Comparison of ENCODE assay signal across 21 cellular contexts in the genomic region with DNA sequence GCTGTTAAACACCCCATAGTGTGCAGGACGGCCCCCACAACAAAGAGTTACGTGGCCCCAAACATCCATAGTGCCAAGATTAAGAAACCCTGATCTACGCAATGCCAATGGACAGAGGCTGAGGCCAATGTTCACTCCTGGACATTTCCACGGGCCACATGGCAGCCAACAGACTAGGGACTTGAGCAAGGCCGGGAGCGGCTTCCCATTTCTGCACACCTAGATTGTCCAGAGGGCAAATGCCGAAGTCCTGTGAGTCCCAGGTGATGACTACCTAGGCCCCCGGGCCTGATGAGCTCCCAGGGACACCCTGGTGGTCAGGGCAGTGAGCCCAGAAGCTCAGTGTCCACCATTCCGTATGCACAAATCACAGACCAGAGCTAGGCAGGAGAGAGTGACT.
"Had no signal": no experiment of that assay in that cellular context is flagged by ENCODE, and none has a peak within 500 bp of the region (broad histone marks: within the 10 kb centered on the region; RNA-seq: fewer than 3 reads in every experiment).

No MANE protein-coding gene starts in this region.

- H3K36me3 Mint-ChIP-seq: memory B cell, mesothelial cell of epicardium, natural killer cell had no signal

- FAIRE-seq: endothelial cell of umbilical vein, islet of Langerhans had no signal

- ATAC-seq: heart left ventricle, left lung, lower lobe of right lung, natural killer cell, upper lobe of right lung had no signal

- DNase-seq: colonic mucosa; dermis blood vessel endothelial cell; effector CD4-positive, alpha-beta T cell; endodermal cell; foreskin melanocyte; heart left ventricle; lower lobe of right lung; natural killer cell; posterior cingulate gyrus; sigmoid colon; stimulated activated naive CD4-positive, alpha-beta T cell; stomach; thyroid gland; upper lobe of right lung had no signal

- H3K27ac Mint-ChIP-seq: endodermal cell, memory B cell, natural killer cell had no signal

- H3K4me3 Mint-ChIP-seq: endodermal cell, memory B cell, mesothelial cell of epicardium, natural killer cell, neural crest cell had no signal

- H3K4me1 Mint-ChIP-seq: endodermal cell, memory B cell, neural crest cell had no signal

- H3K27ac ChIP-seq: colonic mucosa, heart left ventricle, left lung, lower lobe of right lung, sigmoid colon, stomach, thyroid gland, upper lobe of right lung, vagina had no signal

- H3K9me3 Mint-ChIP-seq: endodermal cell, memory B cell, mesothelial cell of epicardium, natural killer cell, neural crest cell had no signal
